2 cellular contexts compared by ENCODE assay signal in the genomic region with DNA sequence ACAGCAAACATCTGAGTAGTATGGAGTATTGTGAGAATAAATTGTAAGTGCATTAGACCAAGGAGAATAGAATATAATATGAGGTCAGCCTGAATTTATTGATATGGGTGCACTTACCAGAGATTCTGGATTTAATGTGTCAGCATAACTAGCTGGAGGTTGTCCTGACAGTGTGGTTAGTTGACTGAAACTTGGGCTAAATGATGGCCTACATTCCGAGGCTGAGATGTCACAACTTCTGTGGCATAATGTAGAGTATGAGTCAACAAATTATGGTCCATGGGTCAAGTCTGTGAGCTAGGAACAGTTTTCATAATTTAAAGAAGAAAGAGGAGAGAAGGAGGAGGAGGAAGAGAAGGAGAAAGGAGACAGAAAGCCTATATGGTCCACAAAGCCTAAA.
TF ChIP-seq lines count a peak whose summit lies in the region.

No MANE protein-coding gene starts in this region.

TF ChIP-seq in K562, 482 proteins besides CTCF, POLR2A, EP300 and RAD21:
- TF ChIP-seq OTX1 (CRISPR knock-in tag; IDR thresholded peaks at IDR 0.05) (no peak), MECOM (CRISPR knock-in tag; IDR thresholded peaks at IDR 0.05) (no peak), FUS (optimal IDR thresholded peaks at IDR 0.05; ENCODE audit: low read depth, low read length) (no peak), ZNF589 (CRISPR knock-in tag; IDR thresholded peaks at IDR 0.05; ENCODE audit: low read depth) (no peak), THRAP3 (IDR thresholded peaks at IDR 0.05; ENCODE audit: borderline replicate concordance) (no peak), ZNF316 (IDR thresholded peaks at IDR 0.05) (peak; percentile 4; the same call in 1 of the 2 replicates), GATA2 (CRISPR knock-in tag; IDR thresholded peaks at IDR 0.05) (no peak), MAFG (tag; conservative IDR thresholded peaks at IDR 0.05) (0 out of 2 replicates have a peak, but pooled peaks have one; percentile 29), XRCC5 (IDR thresholded peaks at IDR 0.05; ENCODE audit: low read depth, low read length) (no peak), ZNF212 (CRISPR knock-in tag; IDR thresholded peaks at IDR 0.05) (no peak), NFATC3 (IDR thresholded peaks at IDR 0.05) (no peak), JUN (IDR thresholded peaks at IDR 0.05; ENCODE audit: borderline replicate concordance, low read depth, low read length) (no peak), JUN (CRISPR knock-in tag; IDR thresholded peaks at IDR 0.05; ENCODE audit: borderline replicate concordance) (no peak), ZNF696 (CRISPR knock-in tag; conservative IDR thresholded peaks at IDR 0.05) (no peak), MAZ (CRISPR knock-in tag; conservative IDR thresholded peaks at IDR 0.05 in 1 of 2, IDR thresholded peaks at IDR 0.05 in 1 of 2) (no peak), ILK (tag; IDR thresholded peaks at IDR 0.05; ENCODE audit: borderline replicate concordance, low read depth) (no peak)
- TF ChIP-seq, protein P1, sequence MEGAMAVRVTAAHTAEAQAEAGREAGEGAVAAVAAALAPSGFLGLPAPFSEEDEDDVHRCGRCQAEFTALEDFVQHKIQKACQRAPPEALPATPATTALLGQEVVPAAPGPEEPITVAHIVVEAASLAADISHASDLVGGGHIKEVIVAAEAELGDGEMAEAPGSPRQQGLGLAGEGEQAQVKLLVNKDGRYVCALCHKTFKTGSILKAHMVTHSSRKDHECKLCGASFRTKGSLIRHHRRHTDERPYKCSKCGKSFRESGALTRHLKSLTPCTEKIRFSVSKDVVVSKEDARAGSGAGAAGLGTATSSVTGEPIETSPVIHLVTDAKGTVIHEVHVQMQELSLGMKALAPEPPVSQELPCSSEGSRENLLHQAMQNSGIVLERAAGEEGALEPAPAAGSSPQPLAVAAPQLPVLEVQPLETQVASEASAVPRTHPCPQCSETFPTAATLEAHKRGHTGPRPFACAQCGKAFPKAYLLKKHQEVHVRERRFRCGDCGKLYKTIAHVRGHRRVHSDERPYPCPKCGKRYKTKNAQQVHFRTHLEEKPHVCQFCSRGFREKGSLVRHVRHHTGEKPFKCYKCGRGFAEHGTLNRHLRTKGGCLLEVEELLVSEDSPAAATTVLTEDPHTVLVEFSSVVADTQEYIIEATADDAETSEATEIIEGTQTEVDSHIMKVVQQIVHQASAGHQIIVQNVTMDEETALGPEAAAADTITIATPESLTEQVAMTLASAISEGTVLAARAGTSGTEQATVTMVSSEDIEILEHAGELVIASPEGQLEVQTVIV (CRISPR knock-in tag; IDR thresholded peaks at IDR 0.05; ENCODE audit: borderline replicate concordance), result no peak
- TF ChIP-seq, protein P2, sequence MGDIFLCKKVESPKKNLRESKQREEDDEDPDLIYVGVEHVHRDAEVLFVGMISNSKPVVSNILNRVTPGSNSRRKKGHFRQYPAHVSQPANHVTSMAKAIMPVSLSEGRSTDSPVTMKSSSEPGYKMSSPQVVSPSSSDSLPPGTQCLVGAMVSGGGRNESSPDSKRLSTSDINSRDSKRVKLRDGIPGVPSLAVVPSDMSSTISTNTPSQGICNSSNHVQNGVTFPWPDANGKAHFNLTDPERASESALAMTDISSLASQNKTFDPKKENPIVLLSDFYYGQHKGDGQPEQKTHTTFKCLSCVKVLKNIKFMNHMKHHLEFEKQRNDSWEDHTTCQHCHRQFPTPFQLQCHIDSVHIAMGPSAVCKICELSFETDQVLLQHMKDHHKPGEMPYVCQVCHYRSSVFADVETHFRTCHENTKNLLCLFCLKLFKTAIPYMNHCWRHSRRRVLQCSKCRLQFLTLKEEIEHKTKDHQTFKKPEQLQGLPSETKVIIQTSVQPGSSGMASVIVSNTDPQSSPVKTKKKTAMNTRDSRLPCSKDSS (IDR thresholded peaks at IDR 0.05; ENCODE audit: low read depth, partially characterized antibody), result no peak

TF ChIP-seq in HepG2, 621 proteins besides CTCF, POLR2A, EP300 and RAD21:
- TF ChIP-seq, protein P3, sequence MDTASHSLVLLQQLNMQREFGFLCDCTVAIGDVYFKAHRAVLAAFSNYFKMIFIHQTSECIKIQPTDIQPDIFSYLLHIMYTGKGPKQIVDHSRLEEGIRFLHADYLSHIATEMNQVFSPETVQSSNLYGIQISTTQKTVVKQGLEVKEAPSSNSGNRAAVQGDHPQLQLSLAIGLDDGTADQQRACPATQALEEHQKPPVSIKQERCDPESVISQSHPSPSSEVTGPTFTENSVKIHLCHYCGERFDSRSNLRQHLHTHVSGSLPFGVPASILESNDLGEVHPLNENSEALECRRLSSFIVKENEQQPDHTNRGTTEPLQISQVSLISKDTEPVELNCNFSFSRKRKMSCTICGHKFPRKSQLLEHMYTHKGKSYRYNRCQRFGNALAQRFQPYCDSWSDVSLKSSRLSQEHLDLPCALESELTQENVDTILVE (CRISPR knock-in tag; IDR thresholded peaks at IDR 0.05), result no peak
- no peak for TF ChIP-seq PHB2 (IDR thresholded peaks at IDR 0.05; ENCODE audit: partially characterized antibody)
- TF ChIP-seq, protein P4, sequence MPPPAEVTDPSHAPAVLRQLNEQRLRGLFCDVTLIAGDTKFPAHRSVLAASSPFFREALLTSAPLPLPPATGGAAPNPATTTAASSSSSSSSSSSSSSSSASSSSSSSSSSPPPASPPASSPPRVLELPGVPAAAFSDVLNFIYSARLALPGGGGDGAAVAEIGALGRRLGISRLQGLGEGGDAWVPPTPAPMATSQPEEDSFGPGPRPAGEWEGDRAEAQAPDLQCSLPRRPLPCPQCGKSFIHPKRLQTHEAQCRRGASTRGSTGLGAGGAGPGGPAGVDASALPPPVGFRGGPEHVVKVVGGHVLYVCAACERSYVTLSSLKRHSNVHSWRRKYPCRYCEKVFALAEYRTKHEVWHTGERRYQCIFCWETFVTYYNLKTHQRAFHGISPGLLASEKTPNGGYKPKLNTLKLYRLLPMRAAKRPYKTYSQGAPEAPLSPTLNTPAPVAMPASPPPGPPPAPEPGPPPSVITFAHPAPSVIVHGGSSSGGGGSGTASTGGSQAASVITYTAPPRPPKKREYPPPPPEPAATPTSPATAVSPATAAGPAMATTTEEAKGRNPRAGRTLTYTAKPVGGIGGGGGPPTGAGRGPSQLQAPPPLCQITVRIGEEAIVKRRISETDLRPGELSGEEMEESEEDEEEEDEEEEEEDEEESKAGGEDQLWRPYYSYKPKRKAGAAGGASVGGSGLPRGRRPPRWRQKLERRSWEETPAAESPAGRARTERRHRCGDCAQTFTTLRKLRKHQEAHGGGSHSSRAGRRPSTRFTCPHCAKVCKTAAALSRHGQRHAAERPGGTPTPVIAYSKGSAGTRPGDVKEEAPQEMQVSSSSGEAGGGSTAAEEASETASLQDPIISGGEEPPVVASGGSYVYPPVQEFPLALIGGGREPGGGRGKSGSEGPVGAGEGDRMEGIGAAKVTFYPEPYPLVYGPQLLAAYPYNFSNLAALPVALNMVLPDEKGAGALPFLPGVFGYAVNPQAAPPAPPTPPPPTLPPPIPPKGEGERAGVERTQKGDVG (CRISPR knock-in tag; IDR thresholded peaks at IDR 0.05; ENCODE audit: borderline replicate concordance), result no peak
- 0 out of 2 replicates have a peak, but pooled peaks have one; percentile 18 for TF ChIP-seq CEBPB (IDR thresholded peaks at IDR 0.05; ENCODE audit: borderline replicate concordance, low read depth, low read length)
- TF ChIP-seq, protein P5, sequence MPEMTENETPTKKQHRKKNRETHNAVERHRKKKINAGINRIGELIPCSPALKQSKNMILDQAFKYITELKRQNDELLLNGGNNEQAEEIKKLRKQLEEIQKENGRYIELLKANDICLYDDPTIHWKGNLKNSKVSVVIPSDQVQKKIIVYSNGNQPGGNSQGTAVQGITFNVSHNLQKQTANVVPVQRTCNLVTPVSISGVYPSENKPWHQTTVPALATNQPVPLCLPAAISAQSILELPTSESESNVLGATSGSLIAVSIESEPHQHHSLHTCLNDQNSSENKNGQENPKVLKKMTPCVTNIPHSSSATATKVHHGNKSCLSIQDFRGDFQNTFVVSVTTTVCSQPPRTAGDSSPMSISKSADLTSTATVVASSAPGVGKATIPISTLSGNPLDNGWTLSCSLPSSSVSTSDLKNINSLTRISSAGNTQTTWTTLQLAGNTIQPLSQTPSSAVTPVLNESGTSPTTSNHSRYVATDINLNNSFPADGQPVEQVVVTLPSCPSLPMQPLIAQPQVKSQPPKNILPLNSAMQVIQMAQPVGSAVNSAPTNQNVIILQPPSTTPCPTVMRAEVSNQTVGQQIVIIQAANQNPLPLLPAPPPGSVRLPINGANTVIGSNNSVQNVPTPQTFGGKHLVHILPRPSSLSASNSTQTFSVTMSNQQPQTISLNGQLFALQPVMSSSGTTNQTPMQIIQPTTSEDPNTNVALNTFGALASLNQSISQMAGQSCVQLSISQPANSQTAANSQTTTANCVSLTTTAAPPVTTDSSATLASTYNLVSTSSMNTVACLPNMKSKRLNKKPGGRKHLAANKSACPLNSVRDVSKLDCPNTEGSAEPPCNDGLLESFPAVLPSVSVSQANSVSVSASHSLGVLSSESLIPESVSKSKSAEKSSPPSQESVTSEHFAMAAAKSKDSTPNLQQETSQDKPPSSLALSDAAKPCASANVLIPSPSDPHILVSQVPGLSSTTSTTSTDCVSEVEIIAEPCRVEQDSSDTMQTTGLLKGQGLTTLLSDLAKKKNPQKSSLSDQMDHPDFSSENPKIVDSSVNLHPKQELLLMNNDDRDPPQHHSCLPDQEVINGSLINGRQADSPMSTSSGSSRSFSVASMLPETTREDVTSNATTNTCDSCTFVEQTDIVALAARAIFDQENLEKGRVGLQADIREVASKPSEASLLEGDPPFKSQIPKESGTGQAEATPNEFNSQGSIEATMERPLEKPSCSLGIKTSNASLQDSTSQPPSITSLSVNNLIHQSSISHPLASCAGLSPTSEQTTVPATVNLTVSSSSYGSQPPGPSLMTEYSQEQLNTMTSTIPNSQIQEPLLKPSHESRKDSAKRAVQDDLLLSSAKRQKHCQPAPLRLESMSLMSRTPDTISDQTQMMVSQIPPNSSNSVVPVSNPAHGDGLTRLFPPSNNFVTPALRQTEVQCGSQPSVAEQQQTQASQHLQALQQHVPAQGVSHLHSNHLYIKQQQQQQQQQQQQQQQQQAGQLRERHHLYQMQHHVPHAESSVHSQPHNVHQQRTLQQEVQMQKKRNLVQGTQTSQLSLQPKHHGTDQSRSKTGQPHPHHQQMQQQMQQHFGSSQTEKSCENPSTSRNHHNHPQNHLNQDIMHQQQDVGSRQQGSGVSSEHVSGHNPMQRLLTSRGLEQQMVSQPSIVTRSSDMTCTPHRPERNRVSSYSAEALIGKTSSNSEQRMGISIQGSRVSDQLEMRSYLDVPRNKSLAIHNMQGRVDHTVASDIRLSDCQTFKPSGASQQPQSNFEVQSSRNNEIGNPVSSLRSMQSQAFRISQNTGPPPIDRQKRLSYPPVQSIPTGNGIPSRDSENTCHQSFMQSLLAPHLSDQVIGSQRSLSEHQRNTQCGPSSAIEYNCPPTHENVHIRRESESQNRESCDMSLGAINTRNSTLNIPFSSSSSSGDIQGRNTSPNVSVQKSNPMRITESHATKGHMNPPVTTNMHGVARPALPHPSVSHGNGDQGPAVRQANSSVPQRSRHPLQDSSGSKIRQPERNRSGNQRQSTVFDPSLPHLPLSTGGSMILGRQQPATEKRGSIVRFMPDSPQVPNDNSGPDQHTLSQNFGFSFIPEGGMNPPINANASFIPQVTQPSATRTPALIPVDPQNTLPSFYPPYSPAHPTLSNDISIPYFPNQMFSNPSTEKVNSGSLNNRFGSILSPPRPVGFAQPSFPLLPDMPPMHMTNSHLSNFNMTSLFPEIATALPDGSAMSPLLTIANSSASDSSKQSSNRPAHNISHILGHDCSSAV (CRISPR knock-in tag; IDR thresholded peaks at IDR 0.05; ENCODE audit: borderline replicate concordance), result no peak
- TF ChIP-seq RBM22 (optimal IDR thresholded peaks at IDR 0.05; ENCODE audit: low read length), result no peak
- TF ChIP-seq BORCS8-MEF2B (CRISPR knock-in tag; IDR thresholded peaks at IDR 0.05), result no peak
- TF ChIP-seq MAFF (IDR thresholded peaks at IDR 0.05; ENCODE audit: low read depth, low read length), result peak; percentile 44; the same call in 1 of the 2 replicates
- TF ChIP-seq ZNF34 (CRISPR knock-in tag; IDR thresholded peaks at IDR 0.05; ENCODE audit: borderline replicate concordance), result no peak
- no peak for TF ChIP-seq ZSCAN30 (CRISPR knock-in tag; IDR thresholded peaks at IDR 0.05)
- no peak for TF ChIP-seq MAFG (CRISPR knock-in tag; IDR thresholded peaks at IDR 0.05)
- no peak for TF ChIP-seq ZNF564 (CRISPR knock-in tag; IDR thresholded peaks at IDR 0.05)
- TF ChIP-seq MAFK (conservative IDR thresholded peaks at IDR 0.05 in 1 of 2, IDR thresholded peaks at IDR 0.05 in 1 of 2; ENCODE audit: low read length in 2 of 2), result peak; percentile 7 to 58; a peak in 2 of 4 replicates
- TF ChIP-seq ZNF841 (CRISPR knock-in tag; IDR thresholded peaks at IDR 0.05; ENCODE audit: borderline replicate concordance), result no peak
